ENCODE assay signal across 11 cellular contexts in the genomic region with DNA sequence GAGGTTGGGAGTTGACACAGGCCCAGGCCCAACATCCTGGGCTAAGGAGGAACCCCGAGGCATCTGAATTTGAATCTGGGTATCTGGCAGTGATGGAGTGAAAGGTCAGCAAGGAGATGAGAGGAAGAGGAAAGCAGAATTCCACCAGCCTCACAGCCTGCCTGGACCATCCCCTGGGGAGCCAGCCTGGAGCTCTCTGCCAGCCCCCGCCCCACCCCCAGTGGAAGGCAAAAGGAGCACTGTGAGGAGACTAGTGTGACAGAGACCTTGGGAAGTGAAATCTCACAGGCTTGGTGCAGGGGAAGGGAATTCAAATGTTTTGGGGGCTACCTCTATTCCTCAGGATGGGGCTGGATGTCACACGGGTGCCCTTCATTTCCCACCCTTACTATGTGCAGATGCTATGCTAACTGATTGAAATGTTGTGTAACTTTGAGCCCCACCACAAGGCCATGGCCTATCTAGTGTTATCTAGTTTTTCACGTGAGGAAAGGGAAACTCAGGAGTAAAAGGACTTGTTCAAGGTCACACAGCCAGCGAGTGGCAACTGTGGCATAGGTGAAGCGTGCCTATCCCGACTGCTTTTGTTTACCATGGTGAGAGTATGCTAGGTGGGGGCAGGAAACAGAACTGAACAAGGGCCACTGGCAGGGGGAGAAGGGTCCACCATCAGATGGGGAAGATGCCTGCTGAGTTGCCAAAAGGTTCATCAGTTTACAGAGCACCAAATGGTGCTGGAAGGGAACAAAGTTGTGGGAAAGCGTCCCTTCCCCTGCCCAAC. TPM values are rescaled to one million over a fixed set of nuclear protein-coding genes. Genes with fewer than 3 reads are reported as not detected.
DNase-seq lines count a peak whose midpoint lies in the region; ATAC-seq and TF ChIP-seq lines count a peak whose summit lies in the region.
"Had no signal": no experiment of that assay in that cellular context is flagged by ENCODE, and none has a peak within 500 bp of the region (broad histone marks: within the 10 kb centered on the region; RNA-seq: fewer than 3 reads in every experiment).

No MANE protein-coding gene starts in this region.

- H3K4me3 Mint-ChIP-seq in activated T-cell treated with anti-CD3 and anti-CD28 coated beads, Interleukin-2, amount 50 U/mL, for 4 hours, result peak overlapping the region; percentile 27
- no peak overlapping the region for H3K4me3 Mint-ChIP-seq in activated T-cell treated with anti-CD3 and anti-CD28 coated beads, Interleukin-2, amount 50 U/mL, for 24 hours
- H3K4me3 Mint-ChIP-seq in central memory CD8-positive, alpha-beta T cell, result peak overlapping the region; percentile 23
- H3K4me3 Mint-ChIP-seq: activated CD4-positive, alpha-beta T cell treated with anti-CD3 and anti-CD28 coated beads, Interleukin-2, amount 10 ng/mL, durations not matched to agents 24 days and 14 days had no signal

- H3K4me1 Mint-ChIP-seq in activated T-cell treated with anti-CD3 and anti-CD28 coated beads, Interleukin-2, amount 50 U/mL, for 4 hours (ENCODE audit: low read depth), result peaks cover 31% of the 10 kb centered on the region
- H3K4me1 Mint-ChIP-seq in activated T-cell treated with anti-CD3 and anti-CD28 coated beads, Interleukin-2, amount 50 U/mL, for 24 hours (ENCODE audit: low read depth), result peaks cover 19% of the 10 kb centered on the region
- peaks cover 39% of the 10 kb centered on the region for H3K4me1 Mint-ChIP-seq in central memory CD8-positive, alpha-beta T cell

- H3K27me3 ChIP-seq in thyroid gland, result no peaks in the 10 kb centered on the region
- H3K27me3 ChIP-seq: brain microvascular endothelial cell had no signal

- intact Hi-C loops in mucosa of descending colon (cut with DNase I, micrococcal nuclease), result no loop called here
- intact Hi-C loops in thyroid gland (cut with DNase I), result no loop called here

- H3K4me3 ChIP-seq in mucosa of descending colon (no peak overlapping the region), thyroid gland (replicated peaks in 1 of 3) (no peak overlapping the region)

- H3K27ac ChIP-seq in thyroid gland, result peak overlapping the region; percentile 87 to 98 (median 89)
- H3K27ac ChIP-seq: brain microvascular endothelial cell had no signal

- ATAC-seq in activated T-cell treated with anti-CD3 and anti-CD28 coated beads, Interleukin-2, amount 50 U/mL, for 4 hours, result no peak
- no peak for ATAC-seq in central memory CD8-positive, alpha-beta T cell (replicated peaks; ENCODE audit: extremely low read depth, poor library complexity, severe bottlenecking)
- ATAC-seq in mucosa of descending colon (peak; percentile 3), HG03521 (IDR thresholded peaks at IDR 0.05; ENCODE audit: unreplicated experiment) (no peak), GM21367 (IDR thresholded peaks at IDR 0.05; ENCODE audit: unreplicated experiment) (no peak)

- 66 to 69% methylated on average over 8 of the region's 8 CpGs for WGBS in thyroid gland, 2 donors

- TF ChIP-seq POLR2A in thyroid gland (IDR thresholded peaks at IDR 0.05), result no peak

- H3K27ac Mint-ChIP-seq in activated T-cell treated with anti-CD3 and anti-CD28 coated beads, Interleukin-2, amount 50 U/mL, for 24 hours, result no peak overlapping the region
- peak overlapping the region; percentile 71 for H3K27ac Mint-ChIP-seq in central memory CD8-positive, alpha-beta T cell (ENCODE audit: low read depth)
- H3K27ac Mint-ChIP-seq: activated CD4-positive, alpha-beta T cell treated with anti-CD3 and anti-CD28 coated beads, Interleukin-2, amount 10 ng/mL, durations not matched to agents 24 days and 14 days had no signal

- peaks cover 4% of the 10 kb centered on the region for H3K36me3 Mint-ChIP-seq in activated T-cell treated with anti-CD3 and anti-CD28 coated beads, Interleukin-2, amount 50 U/mL, for 4 hours (ENCODE audit: insufficient read depth)
- H3K36me3 Mint-ChIP-seq in activated T-cell treated with anti-CD3 and anti-CD28 coated beads, Interleukin-2, amount 50 U/mL, for 24 hours (ENCODE audit: low read depth), result no peaks in the 10 kb centered on the region
- H3K36me3 Mint-ChIP-seq in central memory CD8-positive, alpha-beta T cell (ENCODE audit: insufficient read depth), result peaks cover 2% of the 10 kb centered on the region

- no peaks in the 10 kb centered on the region for H3K36me3 ChIP-seq in mucosa of descending colon (ENCODE audit: low read depth)
- H3K36me3 ChIP-seq in thyroid gland, result no peaks in the 10 kb centered on the region
- H3K36me3 ChIP-seq: brain microvascular endothelial cell had no signal

- H3K9me3 ChIP-seq in mucosa of descending colon (no peaks in the 10 kb centered on the region), thyroid gland (no peaks in the 10 kb centered on the region)

- peaks cover 1% of the 10 kb centered on the region for H3K27me3 Mint-ChIP-seq in activated T-cell treated with anti-CD3 and anti-CD28 coated beads, Interleukin-2, amount 50 U/mL, for 4 hours (ENCODE audit: low read depth)
- H3K27me3 Mint-ChIP-seq in activated T-cell treated with anti-CD3 and anti-CD28 coated beads, Interleukin-2, amount 50 U/mL, for 24 hours, result peaks cover 11% of the 10 kb centered on the region
- H3K27me3 Mint-ChIP-seq in central memory CD8-positive, alpha-beta T cell, result no peaks in the 10 kb centered on the region

- peaks cover 43% of the 10 kb centered on the region for H3K4me1 ChIP-seq in mucosa of descending colon (ENCODE audit: low read depth)
- H3K4me1 ChIP-seq in thyroid gland, result peaks cover 79 to 90% of the 10 kb centered on the region in 2 donors

- DNase-seq in activated T-cell treated with anti-CD3 and anti-CD28 coated beads, Interleukin-2, amount 50 U/mL, for 4 hours, result no peak
- no peak for DNase-seq in activated T-cell treated with anti-CD3 and anti-CD28 coated beads, Interleukin-2, amount 50 U/mL, for 24 hours
- no peak for DNase-seq in central memory CD8-positive, alpha-beta T cell (ENCODE audit: low spot score in 2 of 2)
- no peak for DNase-seq in mucosa of descending colon
- no peak for DNase-seq in thyroid gland
- DNase-seq in NCI-H510A (lab: John Stamatoyannopoulos, UW), result no peak
- DNase-seq: activated CD4-positive, alpha-beta T cell treated with anti-CD3 and anti-CD28 coated beads, Interleukin-2, amount 10 ng/mL, durations not matched to agents 24 days and 14 days; brain microvascular endothelial cell; PC-3 had no signal

- no peaks in the 10 kb centered on the region for H3K9me3 Mint-ChIP-seq in activated T-cell treated with anti-CD3 and anti-CD28 coated beads, Interleukin-2, amount 50 U/mL, for 4 hours
- no peaks in the 10 kb centered on the region for H3K9me3 Mint-ChIP-seq in activated T-cell treated with anti-CD3 and anti-CD28 coated beads, Interleukin-2, amount 50 U/mL, for 24 hours
- H3K9me3 Mint-ChIP-seq in central memory CD8-positive, alpha-beta T cell, result no peaks in the 10 kb centered on the region
- H3K9me3 Mint-ChIP-seq: activated CD4-positive, alpha-beta T cell treated with anti-CD3 and anti-CD28 coated beads, Interleukin-2, amount 10 ng/mL, durations not matched to agents 24 days and 14 days had no signal

- no peak for TF ChIP-seq CTCF in mucosa of descending colon (IDR thresholded peaks at IDR 0.05)
- TF ChIP-seq CTCF in thyroid gland (IDR thresholded peaks at IDR 0.05), result no peak

RNA-seq across cellular contexts. Expression of gene AHDC1, which starts 29.8 kb away (rescaled TPM):
- total RNA-seq in activated T-cell treated with anti-CD3 and anti-CD28 coated beads, Interleukin-2, amount 50 U/mL, for 4 hours, result 1 to 10 TPM; 7.6 to 9.4 (median 8.6) TPM
- total RNA-seq in mucosa of descending colon (10 to 100 TPM; 13.7 to 58.6 (median 18.7) TPM), thyroid gland (10 to 100 TPM; 25.5 to 91.4 (median 47.8) TPM)
